ENCODE assay signal across 8 cellular contexts in genomic region chr3:44555753-44556152, GRCh38. TPM values are rescaled to one million over a fixed set of nuclear protein-coding genes. Genes with fewer than 3 reads are reported as not detected.
DNase-seq lines count a peak whose midpoint lies in the region; ATAC-seq and TF ChIP-seq lines count a peak whose summit lies in the region.

No MANE protein-coding gene starts in this region.

- peaks cover 0 to 7% of the 10 kb centered on the region in 2 donors for H3K4me1 ChIP-seq in left lung
- peaks cover 0 to 16% (median 12%) of the 10 kb centered on the region in 4 donors for H3K4me1 ChIP-seq in tibial artery

- H3K27me3 ChIP-seq in left lung (peaks cover 0 to 10% of the 10 kb centered on the region in 2 donors), tibial artery (peaks cover 0 to 17% of the 10 kb centered on the region in 2 donors)

- peak; percentile 8 to 16 for ATAC-seq in activated T-cell treated with anti-CD3 and anti-CD28 coated beads, Interleukin-2, amount 50 U/mL, for 4 hours
- ATAC-seq in activated naive CD8-positive, alpha-beta T cell treated with anti-CD3 and anti-CD28 coated beads, Interleukin-2, amount 10 ng/mL, durations not matched to agents 7 days and 5 days (ENCODE audit: low read depth) = no peak
- peak; percentile 18 for ATAC-seq in left lung
- ATAC-seq in HG03571 (IDR thresholded peaks at IDR 0.05; ENCODE audit: unreplicated experiment) = no peak
- no peak for ATAC-seq in GM19328 (IDR thresholded peaks at IDR 0.05; ENCODE audit: unreplicated experiment)

- POLR2A ChIA-PET in activated naive CD8-positive, alpha-beta T cell treated with anti-CD3 and anti-CD28 coated beads, Interleukin-2, amount 10 ng/mL, durations not matched to agents 7 days and 5 days (lab: Charles Lee) = interaction anchor here (1.5 kb wide), 1 partner anchor 420 kb away, joined by 3 read pairs; the partner anchor contains the start of genes EXOSC7 and ZDHHC3

- no peaks in the 10 kb centered on the region for H3K27me3 Mint-ChIP-seq in activated T-cell treated with anti-CD3 and anti-CD28 coated beads, Interleukin-2, amount 50 U/mL, for 4 hours (ENCODE audit: low read depth)
- no peaks in the 10 kb centered on the region for H3K27me3 Mint-ChIP-seq in activated naive CD8-positive, alpha-beta T cell treated with anti-CD3 and anti-CD28 coated beads, Interleukin-2, amount 10 ng/mL, durations not matched to agents 7 days and 5 days

- H3K27ac Mint-ChIP-seq in activated naive CD8-positive, alpha-beta T cell treated with anti-CD3 and anti-CD28 coated beads, Interleukin-2, amount 10 ng/mL, durations not matched to agents 7 days and 5 days = peak overlapping the region; percentile 88

- H3K36me3 ChIP-seq in left lung = no peaks in the 10 kb centered on the region
- peaks cover 15 to 18% (median 18%) of the 10 kb centered on the region in 3 donors for H3K36me3 ChIP-seq in tibial artery

- peaks cover 15% of the 10 kb centered on the region for H3K36me3 Mint-ChIP-seq in activated T-cell treated with anti-CD3 and anti-CD28 coated beads, Interleukin-2, amount 50 U/mL, for 4 hours (ENCODE audit: insufficient read depth)
- peaks cover 40% of the 10 kb centered on the region for H3K36me3 Mint-ChIP-seq in activated naive CD8-positive, alpha-beta T cell treated with anti-CD3 and anti-CD28 coated beads, Interleukin-2, amount 10 ng/mL, durations not matched to agents 7 days and 5 days

- H3K4me1 Mint-ChIP-seq in activated T-cell treated with anti-CD3 and anti-CD28 coated beads, Interleukin-2, amount 50 U/mL, for 4 hours (ENCODE audit: low read depth) = peaks cover 19% of the 10 kb centered on the region
- peaks cover 11% of the 10 kb centered on the region for H3K4me1 Mint-ChIP-seq in activated naive CD8-positive, alpha-beta T cell treated with anti-CD3 and anti-CD28 coated beads, Interleukin-2, amount 10 ng/mL, durations not matched to agents 7 days and 5 days

- no peaks in the 10 kb centered on the region for H3K9me3 ChIP-seq in left lung
- H3K9me3 ChIP-seq in tibial artery = no peaks in the 10 kb centered on the region

- TF ChIP-seq CTCF in left lung (IDR thresholded peaks at IDR 0.05) (no peak), tibial artery (IDR thresholded peaks at IDR 0.05) (no peak)

- peaks cover 5% of the 10 kb centered on the region for H3K9me3 Mint-ChIP-seq in activated T-cell treated with anti-CD3 and anti-CD28 coated beads, Interleukin-2, amount 50 U/mL, for 4 hours
- H3K9me3 Mint-ChIP-seq in activated naive CD8-positive, alpha-beta T cell treated with anti-CD3 and anti-CD28 coated beads, Interleukin-2, amount 10 ng/mL, durations not matched to agents 7 days and 5 days = peaks cover 23% of the 10 kb centered on the region

- intact Hi-C loops in left lung (cut with DNase I) (no loop called here), tibial artery (cut with DNase I; ENCODE audit: low total_unique reads) (no loop called here)

- no peak for DNase-seq in activated T-cell treated with anti-CD3 and anti-CD28 coated beads, Interleukin-2, amount 50 U/mL, for 4 hours
- DNase-seq in activated T-cell treated with anti-CD3 and anti-CD28 coated beads, Interleukin-2, amount 50 U/mL, for 48 hours = no peak
- no peak for DNase-seq in activated naive CD8-positive, alpha-beta T cell treated with anti-CD3 and anti-CD28 coated beads, Interleukin-2, amount 10 ng/mL, durations not matched to agents 7 days and 5 days
- DNase-seq in left lung (no peak), tibial artery (no peak), DMS114 treated with DMSO at 0.1 percent for 48 hours (lab: John Stamatoyannopoulos, UW; ENCODE audit: unreplicated experiment) (no peak)

- peak overlapping the region; percentile 90 for H3K4me3 Mint-ChIP-seq in activated T-cell treated with anti-CD3 and anti-CD28 coated beads, Interleukin-2, amount 50 U/mL, for 4 hours
- peak overlapping the region; percentile 92 for H3K4me3 Mint-ChIP-seq in activated naive CD8-positive, alpha-beta T cell treated with anti-CD3 and anti-CD28 coated beads, Interleukin-2, amount 10 ng/mL, durations not matched to agents 7 days and 5 days

- H3K27ac ChIP-seq in left lung (no peak overlapping the region), tibial artery (peak overlapping the region; percentile 85 to 89)

- H3K4me3 ChIP-seq in left lung (peak overlapping the region; percentile 59 to 66), tibial artery (peak overlapping the region; percentile 78 to 81)

RNA-seq across cellular contexts. Expression of gene ZKSCAN7, which starts 0.8 kb away (rescaled TPM):
- 1 to 10 TPM; 2.0 to 2.3 (median 2.0) TPM for total RNA-seq in activated T-cell treated with anti-CD3 and anti-CD28 coated beads, Interleukin-2, amount 50 U/mL, for 4 hours
- total RNA-seq in activated naive CD8-positive, alpha-beta T cell treated with anti-CD3 and anti-CD28 coated beads, Interleukin-2, amount 10 ng/mL, durations not matched to agents 7 days and 5 days = 1 to 10 TPM; 4.9 to 5.3 TPM
- 1 to 10 TPM; 4.0 to 6.0 TPM for total RNA-seq in left lung

RNA-seq across cellular contexts. Expression of gene ZNF660, which starts 29.0 kb away (rescaled TPM):
- total RNA-seq in activated T-cell treated with anti-CD3 and anti-CD28 coated beads, Interleukin-2, amount 50 U/mL, for 4 hours = under 1 TPM; 0.52 to 0.71 (median 0.66) TPM
- 1 to 10 TPM in 1 of 2 experiments, under 1 TPM in 1; 0.65 to 2.0 TPM for total RNA-seq in activated naive CD8-positive, alpha-beta T cell treated with anti-CD3 and anti-CD28 coated beads, Interleukin-2, amount 10 ng/mL, durations not matched to agents 7 days and 5 days
- 1 to 10 TPM; 2.8 to 4.9 TPM for total RNA-seq in left lung

Comparison
In these comparisons a context has a peak if more than half of its experiments do, and no peak if none do; other contexts are left out.
1. ATAC-seq: peak in activated T-cell treated with anti-CD3 and anti-CD28 coated beads, Interleukin-2, amount 50 U/mL, for 4 hours (2 of 2) and left lung (single experiment); none in activated naive CD8-positive, alpha-beta T cell treated with anti-CD3 and anti-CD28 coated beads, Interleukin-2, amount 10 ng/mL, durations not matched to agents 7 days and 5 days (single experiment), HG03571 (single experiment) and GM19328 (single experiment).
2. H3K27ac ChIP-seq: peak in tibial artery (2 of 2); none in left lung (0 of 2).